18 cellular contexts compared by ENCODE assay signal in the genomic region with DNA sequence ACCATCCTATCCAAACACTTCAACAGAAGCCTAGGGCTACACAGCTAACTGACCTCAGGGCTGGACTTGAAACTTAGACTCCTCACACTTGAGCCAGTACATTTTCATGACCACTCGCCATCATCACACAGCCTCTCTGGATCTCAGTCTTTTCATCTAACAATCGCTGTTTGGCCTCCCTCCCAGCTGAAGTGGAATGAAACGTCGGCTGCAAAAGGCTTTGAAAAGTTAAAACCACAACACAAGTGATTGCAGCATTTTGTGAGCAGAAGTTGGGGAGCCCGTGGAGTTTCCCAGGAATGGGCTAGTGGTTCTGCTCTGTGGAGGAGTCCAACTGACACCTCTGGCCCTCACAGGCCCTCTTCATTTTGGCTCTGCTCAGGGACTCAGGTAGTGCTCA. TPM values are rescaled to one million over a fixed set of nuclear protein-coding genes. Genes with fewer than 3 reads are reported as not detected.
"Had no signal": no experiment of that assay in that cellular context is flagged by ENCODE, and none has a peak within 500 bp of the region (broad histone marks: within the 10 kb centered on the region; RNA-seq: fewer than 3 reads in every experiment).

No MANE protein-coding gene starts in this region.

- H3K4me2 ChIP-seq: SK-N-SH had no signal

- H3K9me3 ChIP-seq: adrenal gland, ascending aorta, breast epithelium, SK-N-SH, spleen, testis had no signal

- H3K9me2 ChIP-seq: SK-N-SH had no signal

- DNase-seq: activated CD4-positive, alpha-beta T cell treated with anti-CD3 and anti-CD28 coated beads, Interleukin-2, amount 50 U/mL, for 4 hours; activated gamma-delta T cell; cerebellar nuclear complex; cortex of kidney; endodermal cell; immature natural killer cell; naive thymus-derived CD8-positive, alpha-beta T cell; stimulated activated CD4-positive, alpha-beta T cell treated with anti-CD3 and anti-CD28 coated beads, Interleukin-4, amount 100 ng/mL, for 1 hour; stimulated activated naive CD4-positive, alpha-beta T cell; testis had no signal

- H3K27ac ChIP-seq: adrenal gland, ascending aorta, spleen, testis had no signal

- H3K4me3 ChIP-seq: adrenal gland, ascending aorta, breast epithelium, lung, spleen, testis had no signal

- H3K27me3 ChIP-seq: adrenal gland, ascending aorta, breast epithelium, testis had no signal

- H3K36me3 ChIP-seq: adrenal gland, ascending aorta, breast epithelium, spleen had no signal

RNA-seq across cellular contexts. Expression of a gene that starts 35.9 kb away (rescaled TPM):
- total RNA-seq: activated CD8-positive, alpha-beta memory T cell treated with anti-CD3 and anti-CD28 coated beads for 36 hours; activated naive CD4-positive, alpha-beta T cell treated with anti-CD3 and anti-CD28 coated beads, Interleukin-2, amount 50 U/mL, for 72 hours; endodermal cell; naive thymus-derived CD8-positive, alpha-beta T cell had no signal
- polyA plus RNA-seq: immature natural killer cell; naive thymus-derived CD8-positive, alpha-beta T cell had no signal
